In the genomic region with DNA sequence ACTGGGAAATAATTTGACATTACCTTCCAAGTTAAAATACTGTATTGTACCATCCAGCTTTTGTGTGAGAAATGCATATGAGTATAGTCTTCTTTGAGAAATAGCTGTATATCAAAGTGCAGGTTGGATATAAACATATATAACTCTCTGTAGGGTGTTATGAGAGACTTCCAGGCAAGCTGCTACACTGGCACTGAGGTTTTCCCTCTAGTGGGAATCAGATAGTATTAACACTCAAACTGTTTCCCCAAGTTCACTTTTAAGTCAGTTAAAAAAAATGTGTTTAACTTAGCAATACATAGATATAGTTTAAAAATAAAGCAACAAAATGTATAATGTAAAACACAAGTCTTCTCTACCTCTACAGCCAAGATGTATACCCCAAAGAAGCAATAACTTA, we compare ENCODE assay signal across 1 cellular context.
TF ChIP-seq lines count a peak whose summit lies in the region.

No MANE protein-coding gene starts in this region.

TF ChIP-seq in SK-N-SH, 30 proteins besides CTCF, POLR2A, EP300 and RAD21 (continued from another document):
- no peak for TF ChIP-seq TEAD4 (IDR thresholded peaks at IDR 0.05; ENCODE audit: borderline replicate concordance, insufficient read depth)
- no peak for TF ChIP-seq SIN3A (IDR thresholded peaks at IDR 0.05; ENCODE audit: borderline replicate concordance, low read depth, low read length)
- TF ChIP-seq ELF1 (IDR thresholded peaks at IDR 0.05): no peak
- no peak for TF ChIP-seq RCOR1 (IDR thresholded peaks at IDR 0.05; ENCODE audit: low read length)
- no peak for TF ChIP-seq TCF12 (IDR thresholded peaks at IDR 0.05)
- no peak for TF ChIP-seq NFIC (IDR thresholded peaks at IDR 0.05; ENCODE audit: borderline replicate concordance)
- TF ChIP-seq TAF1 (IDR thresholded peaks at IDR 0.05; ENCODE audit: borderline replicate concordance, low read depth, low read length): no peak
- TF ChIP-seq FOXJ3 (CRISPR knock-in tag; IDR thresholded peaks at IDR 0.05): no peak
